1 cellular context compared by ENCODE assay signal in genomic region chr16:50737420-50737959, GRCh38.
TF ChIP-seq lines count a peak whose summit lies in the region.

No MANE protein-coding gene starts in this region.

TF ChIP-seq in K562, 482 proteins besides CTCF, POLR2A, EP300 and RAD21:
- TF ChIP-seq RBM14 (IDR thresholded peaks at IDR 0.05; ENCODE audit: borderline replicate concordance, insufficient read depth, low read depth, low read length) (no peak), ZNF445 (CRISPR knock-in tag; IDR thresholded peaks at IDR 0.05; ENCODE audit: low read depth) (no peak), ZNF785 (CRISPR knock-in tag; IDR thresholded peaks at IDR 0.05) (no peak), ZKSCAN1 (IDR thresholded peaks at IDR 0.05; ENCODE audit: low read depth, low read length) (0 out of 2 replicates have a peak, but pooled peaks have one; percentile 35), MITF (IDR thresholded peaks at IDR 0.05) (no peak), UBTF (IDR thresholded peaks at IDR 0.05; ENCODE audit: borderline replicate concordance in 1 of 2, low read depth in 2 of 2, low read length in 2 of 2) (no peak)
